Comparison of ENCODE assay signal across 7 cellular contexts in genomic region chr6:111258615-111259088, GRCh38.
DNase-seq lines count a peak whose midpoint lies in the region; ATAC-seq and TF ChIP-seq lines count a peak whose summit lies in the region.

No MANE protein-coding gene starts in this region.

- TF ChIP-seq CTCF in fibroblast of the aortic adventitia (IDR thresholded peaks at IDR 0.05; ENCODE audit: insufficient read depth, low read length) = no peak
- TF ChIP-seq CTCF in smooth muscle cell (IDR thresholded peaks at IDR 0.05; ENCODE audit: borderline replicate concordance, insufficient read depth, poor library complexity, severe bottlenecking) = no peak

- peak overlapping the region; percentile 71 for H2AFZ ChIP-seq in smooth muscle cell (ENCODE audit: low read depth)

- H3K4me3 ChIP-seq in SJSA1 = peak overlapping the region; percentile 63
- H3K4me3 ChIP-seq in fibroblast of the aortic adventitia (ENCODE audit: low read depth, low read length) = peak overlapping the region; percentile 54
- H3K4me3 ChIP-seq in smooth muscle cell = peak overlapping the region; percentile 40

- peak overlapping the region; percentile 80 for H3K4me2 ChIP-seq in smooth muscle cell

- peaks cover 32% of the 10 kb centered on the region for H3K79me2 ChIP-seq in smooth muscle cell (ENCODE audit: low read depth)

- H3K36me3 ChIP-seq in SJSA1 (0 out of 2 replicates have a peak, but pooled peaks cover under 1% of the 10 kb centered on the region), smooth muscle cell (ENCODE audit: low read depth) (no peaks in the 10 kb centered on the region)

- H3K4me1 ChIP-seq in SJSA1 (replicated peaks) = peaks cover 19% of the 10 kb centered on the region
- peaks cover 17% of the 10 kb centered on the region for H3K4me1 ChIP-seq in smooth muscle cell (ENCODE audit: low read depth)

- H3K9me3 ChIP-seq in SJSA1 (replicated peaks) = no peaks in the 10 kb centered on the region
- no peaks in the 10 kb centered on the region for H3K9me3 ChIP-seq in smooth muscle cell (replicated peaks; ENCODE audit: low read depth)

- peaks cover 2% of the 10 kb centered on the region for H3F3A ChIP-seq in smooth muscle cell (ENCODE audit: low read depth)

- DNase-seq in H4 (ENCODE audit: low spot score) = peak; percentile 4
- DNase-seq in SJSA1 (ENCODE audit: low read depth in 1 of 2, low spot score in 2 of 2) = no peak
- DNase-seq in fibroblast of the aortic adventitia (ENCODE audit: low read depth) = no peak
- DNase-seq in smooth muscle cell (lab: John Stamatoyannopoulos, UW; ENCODE audit: unreplicated experiment) = no peak
- no peak for DNase-seq in amniotic stem cell (lab: John Stamatoyannopoulos, UW)
- DNase-seq in mesenteric fat pad (ENCODE audit: low spot score) = no peak

- no peaks in the 10 kb centered on the region for H3K27me3 ChIP-seq in SJSA1 (replicated peaks)
- H3K27me3 ChIP-seq in smooth muscle cell (ENCODE audit: low read depth) = peaks cover 15% of the 10 kb centered on the region

- H4K20me1 ChIP-seq in smooth muscle cell (ENCODE audit: low read depth) = no peaks in the 10 kb centered on the region

- peak overlapping the region; percentile 72 for H3K9ac ChIP-seq in smooth muscle cell (ENCODE audit: low read depth)

- H3K27ac ChIP-seq in SJSA1 (peak overlapping the region; percentile 64), smooth muscle cell (ENCODE audit: low read depth) (peak overlapping the region; percentile 34)

- WGBS in smooth muscle cell (ENCODE audit: low lambda C conversion rate) = 19% methylated on average over 18 of the region's 18 CpGs

- ATAC-seq in HG03469 (IDR thresholded peaks at IDR 0.05; ENCODE audit: unreplicated experiment) = no peak
